In genomic region chr19:32405431-32406160, GRCh38 we compare ENCODE assay signal across 8 cellular contexts. TPM values are rescaled to one million over a fixed set of nuclear protein-coding genes. Genes with fewer than 3 reads are reported as not detected.
DNase-seq lines count a peak whose midpoint lies in the region; ATAC-seq and TF ChIP-seq lines count a peak whose summit lies in the region.

TSS of gene DPY19L3 (plus strand) at chr19:32405770. CDS start at chr19:32408254, 2,484 bp downstream.

- 0 to 1% (median 0%) methylated on average over 28 to 99 of the region's 104 CpGs for WGBS in stomach, 5 donors

- peaks cover 14% of the 10 kb centered on the region for H3K36me3 Mint-ChIP-seq in neural crest cell (ENCODE audit: low read depth)

- DNase-seq in GDM1 (lab: John Stamatoyannopoulos, UW) (peak; percentile 87), HAP-1 (ENCODE audit: low spot score in 2 of 2) (peak; percentile 84 to 95), MG63 (peak; percentile 95), SJCRH30 (peak; percentile 96), foreskin keratinocyte (peak; percentile 55 to 79), neural crest cell (ENCODE audit: low read depth, low spot score) (peak; percentile 95), stomach (peak; percentile 97)
- DNase-seq in activated gamma-delta T cell treated with anti-CD3 and anti-CD28 coated beads, Interleukin-2, amount 50 U/mL, for 16 hours (ENCODE audit: low read depth): peak; percentile 86

- H3K27ac ChIP-seq in SJCRH30 (peak within 1 kb of the TSS; percentile 92), foreskin keratinocyte (peak within 1 kb of the TSS; percentile 82), stomach (peak within 1 kb of the TSS; percentile 97 to 99 (median 99))

- H3K9me3 Mint-ChIP-seq in neural crest cell: no peaks in the 10 kb centered on the region

- peaks cover 4% of the 10 kb centered on the region for H3K4me1 ChIP-seq in HAP-1
- H3K4me1 ChIP-seq in SJCRH30: no peaks in the 10 kb centered on the region; the same call in 1 of the 2 replicates
- peaks cover 9% of the 10 kb centered on the region for H3K4me1 ChIP-seq in foreskin keratinocyte
- H3K4me1 ChIP-seq in stomach: peaks cover 0 to 43% (median 31%) of the 10 kb centered on the region in 4 donors

- peak; percentile 98 for ATAC-seq in foreskin keratinocyte

- peak within 1 kb of the TSS; percentile 97 for H3K4me3 ChIP-seq in HAP-1
- H3K4me3 ChIP-seq in MG63: peak within 1 kb of the TSS; percentile 94
- H3K4me3 ChIP-seq in SJCRH30: peak within 1 kb of the TSS; percentile 94
- peak within 1 kb of the TSS; percentile 69 to 96 (median 84) for H3K4me3 ChIP-seq in stomach

- intact Hi-C loops in stomach (cut with DNase I; ENCODE audit: low total_unique reads): no loop called here

- H3K27ac Mint-ChIP-seq in neural crest cell (ENCODE audit: unreplicated experiment): peak within 1 kb of the TSS; percentile 97

- H3K9me3 ChIP-seq in HAP-1 (no peaks in the 10 kb centered on the region), MG63 (no peaks in the 10 kb centered on the region), SJCRH30 (replicated peaks) (no peaks in the 10 kb centered on the region), stomach (no peaks in the 10 kb centered on the region)

- in situ Hi-C loops in HAP-1 (cut with MboI; ENCODE audit: low sequenced_read_pairs): no loop called here

- TF ChIP-seq CTCF in foreskin keratinocyte (conservative IDR thresholded peaks at IDR 0.05) (no peak), neural crest cell (conservative IDR thresholded peaks at IDR 0.05) (no peak), stomach (IDR thresholded peaks at IDR 0.05) (no peak)

- peaks cover 16% of the 10 kb centered on the region for H3K36me3 ChIP-seq in HAP-1 (replicated peaks)
- H3K36me3 ChIP-seq in MG63: peaks cover 28% of the 10 kb centered on the region
- H3K36me3 ChIP-seq in SJCRH30: peaks cover 25% of the 10 kb centered on the region
- H3K36me3 ChIP-seq in stomach: peaks cover 2 to 22% (median 19%) of the 10 kb centered on the region in 4 donors

- TF ChIP-seq EP300 in stomach (IDR thresholded peaks at IDR 0.05): no peak

- H3K27me3 ChIP-seq in HAP-1 (ENCODE audit: low read depth) (no peaks in the 10 kb centered on the region), MG63 (no peaks in the 10 kb centered on the region), SJCRH30 (no peaks in the 10 kb centered on the region), foreskin keratinocyte (no peaks in the 10 kb centered on the region), stomach (no peaks in the 10 kb centered on the region)

- peak within 1 kb of the TSS; percentile 95 for H3K4me3 Mint-ChIP-seq in neural crest cell

- no peaks in the 10 kb centered on the region for H3K27me3 Mint-ChIP-seq in neural crest cell (ENCODE audit: low read depth)

- peak in 2 of 4 donors; percentile 13 to 87 for TF ChIP-seq POLR2A in stomach (IDR thresholded peaks at IDR 0.05)

- H3K4me1 Mint-ChIP-seq in neural crest cell: peaks cover 31% of the 10 kb centered on the region

RNA-seq across cellular contexts. Expression of gene DPY19L3, which starts in this region (rescaled TPM):
- total RNA-seq in MG63 (2014; rRNA removed; shearing (Covaris generic); ENCODE audit: low replicate concordance): 2.6 and 10.4 TPM in 2 replicates
- total RNA-seq in SJCRH30 (2014; rRNA removed; shearing (Covaris generic)): 34.6 and 36.8 TPM in 2 replicates
- 6.7 and 8.3 TPM in 2 replicates for total RNA-seq in foreskin keratinocyte
- 1.7 and 1.8 TPM in 2 replicates for polyA plus RNA-seq in foreskin keratinocyte
- total RNA-seq in neural crest cell: 104 and 108 TPM in 2 replicates
- 10 to 100 TPM; 10.7 to 79.4 (median 41.3) TPM for total RNA-seq in stomach
- 1 to 10 TPM; 2.1 to 4.2 (median 3.2) TPM for polyA plus RNA-seq in stomach

Comparison
In these comparisons a context has a peak if more than half of its experiments do, and no peak if none do; other contexts are left out.
1. Peak in every context shown above with its lines: DNase-seq, ATAC-seq, H3K4me3 ChIP-seq and H3K27ac ChIP-seq.